ENCODE assay signal across 9 cellular contexts in genomic region chr6:150142657-150143501, GRCh38. TPM values are rescaled to one million over a fixed set of nuclear protein-coding genes. Genes with fewer than 3 reads are reported as not detected.
DNase-seq lines count a peak whose midpoint lies in the region; ATAC-seq and TF ChIP-seq lines count a peak whose summit lies in the region.
"Had no signal": no experiment of that assay in that cellular context is flagged by ENCODE, and none has a peak within 500 bp of the region (broad histone marks: within the 10 kb centered on the region; RNA-seq: fewer than 3 reads in every experiment).

TSS of gene PPP1R14C (plus strand) at chr6:150143044. CDS start at chr6:150143193, 149 bp downstream.

- in situ Hi-C loops in brain microvascular endothelial cell (cut with HindIII; ENCODE audit: low pct_ligation_motif_present, low sequenced_read_pairs): no loop called here

- POLR2A ChIA-PET in SK-N-SH (lab: Yijun Ruan, JAX): no interaction called here

- no peak; the same call in 1 of the 3 replicates for ATAC-seq in SK-N-SH treated with all-trans-retinoic acid at 6 μM for 48 hours
- no peak for ATAC-seq in HG02973 (IDR thresholded peaks at IDR 0.05; ENCODE audit: unreplicated experiment)
- no peak for ATAC-seq in GM21390 (IDR thresholded peaks at IDR 0.05; ENCODE audit: unreplicated experiment)

- no peak within 1 kb of the TSS for H3K27ac ChIP-seq in SK-N-SH (ENCODE audit: low read depth in 2 of 2, low read length in 1 of 2)
- H3K27ac ChIP-seq in brain microvascular endothelial cell: no peak within 1 kb of the TSS

- no peak for TF ChIP-seq EP300 in SK-N-SH (IDR thresholded peaks at IDR 0.05; ENCODE audit: borderline replicate concordance in 1 of 2, low read depth in 1 of 2, low read length in 1 of 2)

- no peak for TF ChIP-seq RAD21 in SK-N-SH (IDR thresholded peaks at IDR 0.05; ENCODE audit: low read length)

- DNase-seq in SK-N-SH (peak; percentile 42), NCI-H69 (lab: John Stamatoyannopoulos, UW) (peak; percentile 88), brain microvascular endothelial cell (no peak), islet precursor cell (peak; percentile 65)
- DNase-seq in stimulated activated CD4-positive, alpha-beta T cell treated with anti-CD3 and anti-CD28 coated beads, Interleukin-2, amount 100 ng/mL, for 24 hours: peak; percentile 22 to 52
- DNase-seq: DND-41 had no signal

- TF ChIP-seq CTCF in SK-N-SH (IDR thresholded peaks at IDR 0.05): no peak
- TF ChIP-seq CTCF in brain microvascular endothelial cell (IDR thresholded peaks at IDR 0.05; ENCODE audit: low read depth, low read length, missing control alignments): no peak

- 2% methylated on average over 12 of the region's 103 CpGs for WGBS in SK-N-SH (ENCODE audit: low lambda C conversion rate)

- no peaks in the 10 kb centered on the region for H4K20me1 ChIP-seq in SK-N-SH (ENCODE audit: insufficient read depth)

- H3K9me2 ChIP-seq in SK-N-SH: no peaks in the 10 kb centered on the region

- CTCF ChIA-PET in SK-N-SH (lab: Yijun Ruan, JAX): interaction anchor here (1.0 kb wide), 1 partner anchor 25 kb away, joined by 3 read pairs; no protein-coding TSS in a partner anchor

- H3F3A ChIP-seq in SK-N-SH (replicated peaks; ENCODE audit: insufficient read depth): no peaks in the 10 kb centered on the region

- H3K4me3 ChIP-seq in SK-N-SH (ENCODE audit: low read depth in 2 of 2, low read length in 1 of 2) (no peak within 1 kb of the TSS), brain microvascular endothelial cell (ENCODE audit: low read depth, low read length) (peak within 1 kb of the TSS; percentile 42)

- H3K4me1 ChIP-seq in SK-N-SH (ENCODE audit: control insufficient read depth in 1 of 2, insufficient read depth in 2 of 2, low read depth in 1 of 2, low read length in 1 of 2): no peaks in the 10 kb centered on the region

- no peak within 1 kb of the TSS for H3K4me2 ChIP-seq in SK-N-SH

- H3K27me3 ChIP-seq in SK-N-SH (ENCODE audit: insufficient read depth) (peaks cover 33% of the 10 kb centered on the region), brain microvascular endothelial cell (replicated peaks) (peaks cover 61% of the 10 kb centered on the region)

- no peaks in the 10 kb centered on the region for H3K9me3 ChIP-seq in SK-N-SH

- no peak within 1 kb of the TSS for H3K9ac ChIP-seq in SK-N-SH

- H3K79me2 ChIP-seq in SK-N-SH (ENCODE audit: insufficient read depth): no peaks in the 10 kb centered on the region

- H3K36me3 ChIP-seq in SK-N-SH (replicated peaks in 1 of 2; ENCODE audit: control insufficient read depth in 1 of 2, insufficient read depth in 2 of 2, low read length in 1 of 2) (no peaks in the 10 kb centered on the region), brain microvascular endothelial cell (replicated peaks) (no peaks in the 10 kb centered on the region)

- H2AFZ ChIP-seq in SK-N-SH (ENCODE audit: low read depth): no peak within 1 kb of the TSS

TF ChIP-seq in SK-N-SH, 30 proteins besides CTCF, POLR2A, EP300 and RAD21 (continues in another document):
- TF ChIP-seq FOXJ3 (CRISPR knock-in tag; IDR thresholded peaks at IDR 0.05) (no peak), MEF2A (IDR thresholded peaks at IDR 0.05; ENCODE audit: borderline replicate concordance, low read depth) (no peak), YY1 (IDR thresholded peaks at IDR 0.05; ENCODE audit: low read depth) (no peak), TEAD4 (IDR thresholded peaks at IDR 0.05; ENCODE audit: borderline replicate concordance, insufficient read depth) (no peak), NFIC (IDR thresholded peaks at IDR 0.05; ENCODE audit: borderline replicate concordance) (no peak), FOXM1 (IDR thresholded peaks at IDR 0.05; ENCODE audit: low read depth) (no peak), NRF1 (IDR thresholded peaks at IDR 0.05; ENCODE audit: low read depth, low read length) (no peak), RFX5 (IDR thresholded peaks at IDR 0.05; ENCODE audit: low read length) (no peak), USF1 (IDR thresholded peaks at IDR 0.05; ENCODE audit: borderline replicate concordance, low read depth) (no peak), MXI1 (IDR thresholded peaks at IDR 0.05; ENCODE audit: low read depth, low read length) (no peak), SMC3 (IDR thresholded peaks at IDR 0.05; ENCODE audit: low read depth, low read length) (no peak), IRF3 (IDR thresholded peaks at IDR 0.05; ENCODE audit: low read depth, low read length) (no peak), EZH2phosphoT487 (IDR thresholded peaks at IDR 0.05; ENCODE audit: borderline replicate concordance, low read depth) (no peak), POLR2AphosphoS5 (IDR thresholded peaks at IDR 0.05; ENCODE audit: low read depth, low read length) (no peak), TCF12 (IDR thresholded peaks at IDR 0.05) (no peak), CHD2 (IDR thresholded peaks at IDR 0.05; ENCODE audit: low read length, partially characterized antibody) (no peak), RXRA (IDR thresholded peaks at IDR 0.05; ENCODE audit: borderline replicate concordance, low read depth) (no peak), FOSL2 (IDR thresholded peaks at IDR 0.05; ENCODE audit: borderline replicate concordance, low read depth) (no peak)

TF ChIP-seq in SK-N-SH treated with all-trans-retinoic acid at 6 μM for 48 hours, 23 proteins besides CTCF, POLR2A, EP300 and RAD21 (continues in another document):
- TF ChIP-seq CSDC2 (CRISPR knock-in tag; IDR thresholded peaks at IDR 0.05) (no peak), ESRRG (CRISPR knock-in tag; IDR thresholded peaks at IDR 0.05) (no peak), PATZ1 (CRISPR knock-in tag; IDR thresholded peaks at IDR 0.05; ENCODE audit: borderline replicate concordance) (no peak), TSHZ2 (CRISPR knock-in tag; IDR thresholded peaks at IDR 0.05) (no peak), RARB (CRISPR knock-in tag; IDR thresholded peaks at IDR 0.05) (no peak), ZNF70 (CRISPR knock-in tag; IDR thresholded peaks at IDR 0.05) (no peak), SNAI2 (CRISPR knock-in tag; IDR thresholded peaks at IDR 0.05) (no peak), TCF4 (CRISPR knock-in tag; IDR thresholded peaks at IDR 0.05; ENCODE audit: borderline replicate concordance) (no peak), TOX (CRISPR knock-in tag; IDR thresholded peaks at IDR 0.05; ENCODE audit: borderline replicate concordance) (no peak), BACH2 (CRISPR knock-in tag; IDR thresholded peaks at IDR 0.05; ENCODE audit: borderline replicate concordance) (no peak), ISL1 (CRISPR knock-in tag; IDR thresholded peaks at IDR 0.05) (no peak), GLIS3 (CRISPR knock-in tag; IDR thresholded peaks at IDR 0.05) (no peak), ZNF8 (CRISPR knock-in tag; IDR thresholded peaks at IDR 0.05) (no peak), POU6F1 (CRISPR knock-in tag; IDR thresholded peaks at IDR 0.05; ENCODE audit: borderline replicate concordance, low read depth) (no peak), PPARA (CRISPR knock-in tag; IDR thresholded peaks at IDR 0.05; ENCODE audit: borderline replicate concordance) (no peak)

RNA-seq across cellular contexts. Expression of gene PPP1R14C, which starts in this region (rescaled TPM):
- polyA plus RNA-seq in SK-N-SH (2012; rRNA removed): not detected in 2 replicates
- not detected in 2 replicates for polyA plus RNA-seq in SK-N-SH (2012; cell fraction: cytosol; rRNA removed)
- not detected in 2 replicates for polyA plus RNA-seq in SK-N-SH (2012; cell fraction: nucleus; rRNA removed)

Comparison
In these comparisons a context has a peak if more than half of its experiments do, and no peak if none do; other contexts are left out.
1. Peak in DNase-seq in SK-N-SH; RNA of the gene not detected or under 1 TPM.